15 cellular contexts compared by ENCODE assay signal in genomic region chr2:11379558-11379957, GRCh38. TPM values are rescaled to one million over a fixed set of nuclear protein-coding genes. Genes with fewer than 3 reads are reported as not detected.
DNase-seq lines count a peak whose midpoint lies in the region; ATAC-seq and TF ChIP-seq lines count a peak whose summit lies in the region.
"Had no signal": no experiment of that assay in that cellular context is flagged by ENCODE, and none has a peak within 500 bp of the region (broad histone marks: within the 10 kb centered on the region; RNA-seq: fewer than 3 reads in every experiment).

No MANE protein-coding gene starts in this region.

- no peak overlapping the region for H3K18ac ChIP-seq in mesenchymal stem cell (ENCODE audit: low read depth in 1 of 2, low read length in 2 of 2)

- H3K4me2 ChIP-seq in mesenchymal stem cell (ENCODE audit: low read length, poor library complexity, severe bottlenecking) = no peak overlapping the region

- WGBS in endodermal cell (ENCODE audit: insufficient coverage in 1 of 2, insufficient read length in 1 of 2), 2 experiments = 73 to 88% methylated on average over 5 of the region's 5 CpGs
- 63% methylated on average over 5 of the region's 5 CpGs for WGBS in mesenchymal stem cell

- no peak overlapping the region for H3K4ac ChIP-seq in mesenchymal stem cell (ENCODE audit: low read depth in 1 of 2, low read length in 2 of 2)

- H4K8ac ChIP-seq in mesenchymal stem cell (ENCODE audit: low read length) = no peak overlapping the region

- H3K4me1 ChIP-seq in A673 (ENCODE audit: insufficient read depth, low read length, poor library complexity, severe bottlenecking) (peaks cover 14% of the 10 kb centered on the region), endodermal cell (ENCODE audit: control insufficient read depth, insufficient read depth, low read length) (no peaks in the 10 kb centered on the region), mesenchymal stem cell (ENCODE audit: control insufficient read depth, insufficient read depth, low read depth, low read length) (peaks cover 19% of the 10 kb centered on the region)

- no peak overlapping the region for H4K91ac ChIP-seq in mesenchymal stem cell (ENCODE audit: low read length)

- no peak overlapping the region for H2BK5ac ChIP-seq in mesenchymal stem cell (ENCODE audit: low read depth, low read length, poor library complexity, severe bottlenecking)

- ATAC-seq in GM21737 (IDR thresholded peaks at IDR 0.05; ENCODE audit: unreplicated experiment) = no peak

- H2AK5ac ChIP-seq in mesenchymal stem cell (ENCODE audit: low read length, severe bottlenecking) = no peak overlapping the region

- H3K9ac ChIP-seq in endodermal cell (ENCODE audit: extremely low read depth, low read length, poor library complexity, severe bottlenecking) (no peak overlapping the region), mesenchymal stem cell (ENCODE audit: low read length) (no peak overlapping the region)

- H3K27me3 ChIP-seq in A673 (replicated peaks; ENCODE audit: insufficient read depth, low read depth, low read length, poor library complexity) (no peaks in the 10 kb centered on the region), endodermal cell (ENCODE audit: control insufficient read depth, insufficient read depth, low read length, poor library complexity, severe bottlenecking) (no peaks in the 10 kb centered on the region), mesenchymal stem cell (ENCODE audit: control insufficient read depth in 1 of 2, insufficient read depth in 1 of 2, low read length in 2 of 2) (no peaks in the 10 kb centered on the region)

- TF ChIP-seq CTCF in A673 (conservative IDR thresholded peaks at IDR 0.05; ENCODE audit: low read depth, low read length) (no peak), endodermal cell (conservative IDR thresholded peaks at IDR 0.05) (no peak)

- BruUV-seq in A673 (replicated peaks; lab: Mats Ljungman, UMichigan) = no TSS peak

- H3K27ac Mint-ChIP-seq in endodermal cell = no peak overlapping the region
- H3K27ac Mint-ChIP-seq: activated B cell treated with CpG ODN at 0.5 μM for 24 hours; activated naive CD8-positive, alpha-beta T cell had no signal

- H2BK15ac ChIP-seq in mesenchymal stem cell (ENCODE audit: low read depth, poor library complexity, severe bottlenecking) = no peak overlapping the region

- H3K9me3 Mint-ChIP-seq in endodermal cell = no peaks in the 10 kb centered on the region
- H3K9me3 Mint-ChIP-seq: activated B cell treated with CpG ODN at 0.5 μM for 24 hours had no signal

- H3K14ac ChIP-seq in mesenchymal stem cell (ENCODE audit: low read length in 2 of 2) = no peak overlapping the region

- H3K79me1 ChIP-seq in mesenchymal stem cell (replicated peaks; ENCODE audit: low read length, poor library complexity, severe bottlenecking) = no peaks in the 10 kb centered on the region

- peak; percentile 59 for DNase-seq in A673 (ENCODE audit: low spot score)
- DNase-seq in LHCN-M2 (ENCODE audit: low read depth) = peak; percentile 31
- DNase-seq in endodermal cell = no peak
- peak; percentile 32 for DNase-seq in mesenchymal stem cell
- no peak for DNase-seq in DMS153 (lab: John Stamatoyannopoulos, UW)
- no peak for DNase-seq in NCI-H226
- DNase-seq in NOMO-1 treated with dmso at 0.1 percent for 144 hours (lab: John Stamatoyannopoulos, UW; ENCODE audit: unreplicated experiment) = no peak
- DNase-seq: ACHN, activated B cell treated with CpG ODN at 0.5 μM for 24 hours, DND-41, NCI-H1092 treated with DMSO at 0.1 percent for 48 hours, NCI-H2227 treated with DMSO at 0.1 percent for 48 hours, OCI-M1 had no signal

- no peak overlapping the region for H2BK12ac ChIP-seq in mesenchymal stem cell (ENCODE audit: low read length in 2 of 2)

- POLR2A ChIA-PET in A673 (lab: Charles Lee; ENCODE audit: low non-redundant PET) = no interaction called here

- no peak overlapping the region for H3K23ac ChIP-seq in mesenchymal stem cell (ENCODE audit: low read length in 2 of 2)

- no peak overlapping the region for H3K27ac ChIP-seq in A673 (ENCODE audit: low read depth, low read length, poor library complexity, severe bottlenecking)
- peak overlapping the region; percentile 36 for H3K27ac ChIP-seq in endodermal cell (ENCODE audit: low read depth, low read length)
- H3K27ac ChIP-seq in mesenchymal stem cell (ENCODE audit: low read length, poor library complexity, severe bottlenecking) = no peak overlapping the region

- no peaks in the 10 kb centered on the region for H3K36me3 Mint-ChIP-seq in endodermal cell (ENCODE audit: low read depth)
- H3K36me3 Mint-ChIP-seq: activated naive CD8-positive, alpha-beta T cell had no signal

- H2AFZ ChIP-seq in mesenchymal stem cell (ENCODE audit: low read depth, low read length) = no peak overlapping the region

- peaks cover 2% of the 10 kb centered on the region for H3K27me3 Mint-ChIP-seq in endodermal cell (ENCODE audit: insufficient read depth)
- H3K27me3 Mint-ChIP-seq: activated B cell treated with CpG ODN at 0.5 μM for 24 hours; activated naive CD8-positive, alpha-beta T cell had no signal

- intact Hi-C loops in A673 (cut with micrococcal nuclease; ENCODE audit: unreplicated experiment) = no loop called here

- CTCF ChIA-PET in A673 (lab: Charles Lee) = no interaction called here

- H3K4me3 Mint-ChIP-seq in endodermal cell = no peak overlapping the region
- H3K4me3 Mint-ChIP-seq: activated B cell treated with CpG ODN at 0.5 μM for 24 hours; activated naive CD8-positive, alpha-beta T cell had no signal

- H3K4me1 Mint-ChIP-seq in endodermal cell = peaks cover 3% of the 10 kb centered on the region

- H2BK120ac ChIP-seq in mesenchymal stem cell (ENCODE audit: low read depth, low read length) = no peak overlapping the region

- H3K4me3 ChIP-seq in A673 (ENCODE audit: low read depth, low read length, poor library complexity, severe bottlenecking) (no peak overlapping the region), endodermal cell (ENCODE audit: low read length) (no peak overlapping the region), mesenchymal stem cell (ENCODE audit: insufficient read depth in 1 of 2, low read depth in 1 of 2, low read length in 2 of 2) (no peak overlapping the region)

- H3K36me3 ChIP-seq in A673 (ENCODE audit: insufficient read depth, low read length, poor library complexity, severe bottlenecking) = no peaks in the 10 kb centered on the region
- no peaks in the 10 kb centered on the region for H3K36me3 ChIP-seq in endodermal cell (ENCODE audit: control insufficient read depth, insufficient read depth, low read length)
- no peaks in the 10 kb centered on the region for H3K36me3 ChIP-seq in mesenchymal stem cell (ENCODE audit: control insufficient read depth in 1 of 2, insufficient read depth in 2 of 2, low read depth in 1 of 2, low read length in 2 of 2)

- no peaks in the 10 kb centered on the region for H3K9me3 ChIP-seq in A673 (ENCODE audit: low read depth, low read length, poor library complexity, severe bottlenecking)
- H3K9me3 ChIP-seq in endodermal cell (ENCODE audit: control insufficient read depth, low read length) = no peaks in the 10 kb centered on the region
- no peaks in the 10 kb centered on the region for H3K9me3 ChIP-seq in mesenchymal stem cell (ENCODE audit: control insufficient read depth, low read length)

RNA-seq across cellular contexts. Expression of gene ROCK2, which starts 35.1 kb away (rescaled TPM):
- total RNA-seq in A673 (2021) (46.2 and 49.4 TPM in 2 replicates), LHCN-M2 (2014; rRNA removed) (32.2 and 37.5 TPM in 2 replicates), endodermal cell (10 to 100 TPM; 27.2 to 32.6 TPM)
- polyA plus RNA-seq in LHCN-M2 (2012) = 10.3 TPM
- 21.7 TPM for polyA plus RNA-seq in endodermal cell (2013, experiment 1 of 2)
- polyA plus RNA-seq in endodermal cell (2013, experiment 2 of 2) = 25.5 TPM
- polyA plus RNA-seq in mesenchymal stem cell (2013, experiment 1 of 2) = 27.3 TPM
- polyA plus RNA-seq in mesenchymal stem cell (2013, experiment 2 of 2) = 25.6 TPM

Comparison
In these comparisons a context has a peak if more than half of its experiments do, and no peak if none do; other contexts are left out.
1. DNase-seq: peak in A673 (single experiment), LHCN-M2 (single experiment) and mesenchymal stem cell (single experiment); none in endodermal cell (single experiment), DMS153 (single experiment), NCI-H226 (single experiment) and NOMO-1 treated with dmso at 0.1 percent for 144 hours (single experiment).